8 cellular contexts compared by ENCODE assay signal in the genomic region with DNA sequence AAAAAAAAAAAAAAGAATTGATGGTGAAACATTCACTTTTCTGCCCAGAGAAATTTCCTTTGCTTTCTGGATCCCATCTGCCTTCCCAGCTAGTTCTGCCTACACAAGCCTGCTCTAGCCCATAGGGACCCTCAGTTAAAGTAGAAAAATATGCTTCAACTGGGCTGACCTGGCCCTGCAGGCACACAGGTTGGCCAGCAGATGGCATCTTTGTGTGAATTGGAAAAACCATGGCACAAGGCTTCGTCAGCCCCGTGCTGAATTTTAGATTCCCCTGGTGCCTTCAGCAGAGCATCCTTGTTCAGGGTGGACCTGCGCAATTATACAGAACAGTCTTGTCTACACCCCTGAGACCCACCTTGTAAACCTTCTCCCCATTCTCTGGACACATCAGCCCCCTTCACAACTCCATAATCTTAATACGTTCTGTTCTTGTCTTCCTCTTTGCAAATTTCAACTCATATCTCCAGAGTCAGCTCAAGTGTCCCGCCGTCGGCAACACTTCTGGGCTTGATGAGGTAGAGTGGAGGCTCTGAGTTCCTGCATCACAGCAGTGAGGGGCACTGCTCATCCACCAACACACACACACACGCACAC.
DNase-seq lines count a peak whose midpoint lies in the region; ATAC-seq, FAIRE-seq and TF ChIP-seq lines count a peak whose summit lies in the region.

No MANE protein-coding gene starts in this region.

- POLR2A ChIA-PET in naive thymus-derived CD8-positive, alpha-beta T cell (lab: Charles Lee), result no interaction called here

- peak; percentile 78 for TF ChIP-seq CTCF in endothelial cell (IDR thresholded peaks at IDR 0.05; ENCODE audit: unreplicated experiment)

- FAIRE-seq in GM12891 (lab: Jason Lieb, UNC), result peak; percentile 90

- no peak overlapping the region for H3K27ac Mint-ChIP-seq in endothelial cell (ENCODE audit: unreplicated experiment)
- H3K27ac Mint-ChIP-seq in naive thymus-derived CD8-positive, alpha-beta T cell, result no peak overlapping the region

- no peaks in the 10 kb centered on the region for H3K27me3 Mint-ChIP-seq in endothelial cell (ENCODE audit: unreplicated experiment)
- peaks cover 14 to 57% (median 29%) of the 10 kb centered on the region in 5 donors for H3K27me3 Mint-ChIP-seq in naive thymus-derived CD8-positive, alpha-beta T cell

- no peaks in the 10 kb centered on the region for H3K36me3 Mint-ChIP-seq in endothelial cell (ENCODE audit: low read depth, unreplicated experiment)
- no peaks in the 10 kb centered on the region for H3K36me3 Mint-ChIP-seq in naive thymus-derived CD8-positive, alpha-beta T cell

- no peak overlapping the region for H3K4me3 Mint-ChIP-seq in endothelial cell (ENCODE audit: unreplicated experiment)
- peak overlapping the region in 6 of 10 donors; percentile 8 to 71 (median 40) for H3K4me3 Mint-ChIP-seq in naive thymus-derived CD8-positive, alpha-beta T cell

- TF ChIP-seq POLR2A in GM12891 (IDR thresholded peaks at IDR 0.05; ENCODE audit: low read depth, low read length), result no peak

- H3K4me1 Mint-ChIP-seq in endothelial cell (ENCODE audit: unreplicated experiment), result no peaks in the 10 kb centered on the region
- H3K4me1 Mint-ChIP-seq in naive thymus-derived CD8-positive, alpha-beta T cell, result peaks cover 3 to 7% (median 4%) of the 10 kb centered on the region in 4 donors

- peak; percentile 85 for ATAC-seq in HG02610 (IDR thresholded peaks at IDR 0.05; ENCODE audit: unreplicated experiment)
- peak; percentile 89 to 92 for ATAC-seq in naive thymus-derived CD8-positive, alpha-beta T cell

- H3K9me3 Mint-ChIP-seq in endothelial cell (ENCODE audit: unreplicated experiment), result no peaks in the 10 kb centered on the region
- no peaks in the 10 kb centered on the region for H3K9me3 Mint-ChIP-seq in naive thymus-derived CD8-positive, alpha-beta T cell

- DNase-seq in AG08395 (ENCODE audit: low spot score), result peak; percentile 70
- no peak for DNase-seq in GM12891 (ENCODE audit: insufficient read length, low spot score)
- DNase-seq in NCI-H1105 treated with DMSO at 0.1 percent for 48 hours (lab: John Stamatoyannopoulos, UW), result peak; percentile 49
- DNase-seq in activated CD4-positive, alpha-beta T cell treated with anti-CD3 and anti-CD28 coated beads, Interleukin-2, amount 50 U/mL, for 48 hours, result peak; percentile 51 to 62
- peak; percentile 72 for DNase-seq in endothelial cell (ENCODE audit: low spot score)
- peak in 8 of 10 donors; percentile 42 to 71 (median 50) for DNase-seq in naive thymus-derived CD8-positive, alpha-beta T cell
- DNase-seq in pons (ENCODE audit: low spot score), result no peak

TF ChIP-seq in GM12891, 5 proteins besides CTCF, POLR2A, EP300 and RAD21:
- TF ChIP-seq PAX5 (IDR thresholded peaks at IDR 0.05; ENCODE audit: insufficient read depth, low read length, severe bottlenecking) (no peak), POU2F2 (IDR thresholded peaks at IDR 0.05; ENCODE audit: low read depth, low read length) (no peak), POLR2AphosphoS5 (IDR thresholded peaks at IDR 0.05; ENCODE audit: low read depth, low read length) (no peak), SPI1 (IDR thresholded peaks at IDR 0.05; ENCODE audit: low read depth, low read length) (no peak), TAF1 (IDR thresholded peaks at IDR 0.05; ENCODE audit: low read depth, low read length) (no peak)

Comparison
In these comparisons a context has a peak if more than half of its experiments do, and no peak if none do; other contexts are left out.
1. DNase-seq: peak in AG08395 (single experiment), NCI-H1105 treated with DMSO at 0.1 percent for 48 hours (single experiment), activated CD4-positive, alpha-beta T cell treated with anti-CD3 and anti-CD28 coated beads, Interleukin-2, amount 50 U/mL, for 48 hours (2 of 2), endothelial cell (single experiment) and naive thymus-derived CD8-positive, alpha-beta T cell (8 of 10); none in GM12891 (single experiment) and pons (single experiment).